8 cellular contexts compared by ENCODE assay signal in the genomic region with DNA sequence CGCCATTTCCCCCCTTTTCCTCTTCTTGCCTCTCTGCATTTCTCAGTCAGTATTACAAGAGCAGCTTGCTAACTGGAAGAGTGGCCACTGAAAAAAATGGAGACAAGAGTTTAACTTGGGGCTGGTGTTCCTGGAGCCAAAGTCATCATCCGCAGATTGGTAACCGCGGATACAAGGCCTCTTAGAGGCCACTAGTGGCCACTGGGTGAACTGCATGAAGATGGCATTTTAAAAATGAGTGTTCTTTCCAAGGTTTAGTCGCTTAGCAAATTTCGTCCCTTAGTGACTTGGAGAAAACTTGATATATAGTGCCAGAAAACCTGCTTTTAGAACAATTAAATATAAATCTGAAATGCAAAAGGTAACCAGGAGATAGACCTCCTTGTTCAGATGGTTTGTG. TPM values are rescaled to one million over a fixed set of nuclear protein-coding genes. Genes with fewer than 3 reads are reported as not detected.
DNase-seq lines count a peak whose midpoint lies in the region; ATAC-seq and TF ChIP-seq lines count a peak whose summit lies in the region.

No MANE protein-coding gene starts in this region.

- no peaks in the 10 kb centered on the region for H3F3A ChIP-seq in MM.1S (ENCODE audit: insufficient read depth, low read length)

- peaks cover 1% of the 10 kb centered on the region for H3K4me1 Mint-ChIP-seq in activated T-cell treated with anti-CD3 and anti-CD28 coated beads, Interleukin-2, amount 50 U/mL, for 24 hours (ENCODE audit: low read depth)
- peaks cover 4% of the 10 kb centered on the region for H3K4me1 Mint-ChIP-seq in glutamatergic neuron (ENCODE audit: low read depth, unreplicated experiment)

- H3K27me3 ChIP-seq in MM.1S (replicated peaks; ENCODE audit: insufficient read depth, low read length) = no peaks in the 10 kb centered on the region

- H3K9me3 Mint-ChIP-seq in activated T-cell treated with anti-CD3 and anti-CD28 coated beads, Interleukin-2, amount 50 U/mL, for 24 hours = no peaks in the 10 kb centered on the region
- H3K9me3 Mint-ChIP-seq in glutamatergic neuron (ENCODE audit: unreplicated experiment) = peaks cover 3% of the 10 kb centered on the region

- H3K9ac ChIP-seq in MM.1S (ENCODE audit: low read length) = no peak overlapping the region

- DNase-seq in activated T-cell treated with anti-CD3 and anti-CD28 coated beads, Interleukin-2, amount 50 U/mL, for 24 hours = peak; percentile 39
- DNase-seq in activated T-cell treated with anti-CD3 and anti-CD28 coated beads for 4 hours (no peak), MM.1S (peak; percentile 38), glutamatergic neuron (peak; percentile 60), retina (peak; percentile 65), NCI-H345 treated with DMSO at 0.1 percent for 48 hours (lab: John Stamatoyannopoulos, UW; ENCODE audit: unreplicated experiment) (no peak)
- peak; percentile 4 for DNase-seq in activated CD4-positive, alpha-beta T cell treated with anti-CD3 and anti-CD28 coated beads, Interleukin-2, amount 50 U/mL, for 1 hour

- no peak overlapping the region for H3K27ac ChIP-seq in MM.1S (ENCODE audit: low read length)

- H3K4me1 ChIP-seq in MM.1S (ENCODE audit: low read length) = no peaks in the 10 kb centered on the region

- H3K9me2 ChIP-seq in MM.1S (replicated peaks; ENCODE audit: insufficient read depth, low read length) = no peaks in the 10 kb centered on the region

- no peaks in the 10 kb centered on the region for H3K79me2 ChIP-seq in MM.1S (ENCODE audit: low read length)

- peak; percentile 75 for TF ChIP-seq CTCF in MM.1S (IDR thresholded peaks at IDR 0.05; ENCODE audit: low read length)
- TF ChIP-seq CTCF in glutamatergic neuron (IDR thresholded peaks at IDR 0.05; ENCODE audit: partially characterized antibody, unreplicated experiment) = peak; percentile 86

- H3K36me3 Mint-ChIP-seq in activated T-cell treated with anti-CD3 and anti-CD28 coated beads, Interleukin-2, amount 50 U/mL, for 24 hours (ENCODE audit: low read depth) = no peaks in the 10 kb centered on the region
- H3K36me3 Mint-ChIP-seq in glutamatergic neuron (ENCODE audit: unreplicated experiment) = no peaks in the 10 kb centered on the region

- no peak overlapping the region for H3K4me2 ChIP-seq in MM.1S (ENCODE audit: low read depth, low read length)

- H4K20me1 ChIP-seq in MM.1S (ENCODE audit: insufficient read depth, low read length) = no peaks in the 10 kb centered on the region

- no peak overlapping the region for H3K4me3 Mint-ChIP-seq in activated T-cell treated with anti-CD3 and anti-CD28 coated beads, Interleukin-2, amount 50 U/mL, for 24 hours
- H3K4me3 Mint-ChIP-seq in glutamatergic neuron (ENCODE audit: unreplicated experiment) = no peak overlapping the region

- peaks cover 65% of the 10 kb centered on the region for H3K27me3 Mint-ChIP-seq in activated T-cell treated with anti-CD3 and anti-CD28 coated beads, Interleukin-2, amount 50 U/mL, for 24 hours
- H3K27me3 Mint-ChIP-seq in glutamatergic neuron (ENCODE audit: unreplicated experiment) = peaks cover 9% of the 10 kb centered on the region

- H3K27ac Mint-ChIP-seq in activated T-cell treated with anti-CD3 and anti-CD28 coated beads, Interleukin-2, amount 50 U/mL, for 24 hours = no peak overlapping the region
- H3K27ac Mint-ChIP-seq in glutamatergic neuron (ENCODE audit: unreplicated experiment) = no peak overlapping the region

- no peak overlapping the region for H3K4me3 ChIP-seq in MM.1S (ENCODE audit: low read length)

- ATAC-seq in GM18511 (IDR thresholded peaks at IDR 0.05; ENCODE audit: unreplicated experiment) = no peak

- H2AFZ ChIP-seq in MM.1S (ENCODE audit: low read length) = no peak overlapping the region

- no peaks in the 10 kb centered on the region for H3K36me3 ChIP-seq in MM.1S (replicated peaks; ENCODE audit: insufficient read depth, low read length)

- H3K9me3 ChIP-seq in MM.1S (replicated peaks; ENCODE audit: insufficient read depth, low read length) = no peaks in the 10 kb centered on the region

RNA-seq across cellular contexts. Expression of gene F13A1, which starts 4.8 kb away (rescaled TPM):
- total RNA-seq in glutamatergic neuron (ENCODE audit: unreplicated experiment) = not detected

Comparison
In these comparisons a context has a peak if more than half of its experiments do, and no peak if none do; other contexts are left out.
1. DNase-seq: peak in activated T-cell treated with anti-CD3 and anti-CD28 coated beads, Interleukin-2, amount 50 U/mL, for 24 hours (single experiment), MM.1S (single experiment), activated CD4-positive, alpha-beta T cell treated with anti-CD3 and anti-CD28 coated beads, Interleukin-2, amount 50 U/mL, for 1 hour (single experiment), glutamatergic neuron (single experiment) and retina (single experiment); none in activated T-cell treated with anti-CD3 and anti-CD28 coated beads for 4 hours (single experiment) and NCI-H345 treated with DMSO at 0.1 percent for 48 hours (single experiment).